ENCODE assay signal across 1 cellular context in genomic region chr2:42967959-42968674, GRCh38.
A peak's percentile ranks its signal among the peaks of the same experiment; 100 is the strongest.
TF ChIP-seq lines count a peak whose summit lies in the region.

No MANE protein-coding gene starts in this region.

TF ChIP-seq in K562, 482 proteins besides CTCF, POLR2A, EP300 and RAD21 (continued from another document and continues in another):
- TF ChIP-seq REST (CRISPR knock-in tag; IDR thresholded peaks at IDR 0.05; ENCODE audit: low read depth) (no peak), TFAP4 (CRISPR knock-in tag; IDR thresholded peaks at IDR 0.05; ENCODE audit: borderline replicate concordance) (peak; percentile 87), RNF219 (CRISPR knock-in tag; IDR thresholded peaks at IDR 0.05) (no peak), HDAC2 (IDR thresholded peaks at IDR 0.05) (peak; percentile 72; the same call in 1 of the 2 replicates), KDM1A (IDR thresholded peaks at IDR 0.05) (0 out of 4 replicates have a peak, but pooled peaks of 1 of the 2 experiments have one; percentile 4), ARID4B (CRISPR knock-in tag; IDR thresholded peaks at IDR 0.05) (no peak), PCBP2 (IDR thresholded peaks at IDR 0.05; ENCODE audit: low read depth, low read length, poor library complexity, severe bottlenecking) (no peak), ZNF444 (CRISPR knock-in tag; IDR thresholded peaks at IDR 0.05) (no peak), ETS1 (conservative IDR thresholded peaks at IDR 0.05; ENCODE audit: control insufficient read depth, low read depth, low read length) (peak; percentile 45; the same call in 1 of the 2 replicates), BRD4 (IDR thresholded peaks at IDR 0.05) (no peak), HINFP (tag; conservative IDR thresholded peaks at IDR 0.05; ENCODE audit: low read depth) (no peak), MTA1 (IDR thresholded peaks at IDR 0.05; ENCODE audit: borderline replicate concordance) (peak; percentile 56; the same call in 1 of the 2 replicates), ZNF609 (CRISPR knock-in tag; IDR thresholded peaks at IDR 0.05; ENCODE audit: borderline replicate concordance) (no peak), NR3C1 (CRISPR knock-in tag; IDR thresholded peaks at IDR 0.05) (no peak), ZNF311 (CRISPR knock-in tag; IDR thresholded peaks at IDR 0.05) (peak; percentile 23; the same call in 1 of the 2 replicates), ZNF24 (IDR thresholded peaks at IDR 0.05) (0 out of 2 replicates have a peak, but pooled peaks have one; percentile 41), SNRNP70 (optimal IDR thresholded peaks at IDR 0.05; ENCODE audit: low read depth, low read length) (no peak), HDAC6 (IDR thresholded peaks at IDR 0.05; ENCODE audit: low read depth, low read length) (no peak), ZNF280A (IDR thresholded peaks at IDR 0.05; ENCODE audit: low read depth, partially characterized antibody) (no peak), SMAD4 (CRISPR knock-in tag; conservative IDR thresholded peaks at IDR 0.05) (peak; percentile 80), ZSCAN32 (CRISPR knock-in tag; IDR thresholded peaks at IDR 0.05) (0 out of 2 replicates have a peak, but pooled peaks have one; percentile 28), PHF8 (IDR thresholded peaks at IDR 0.05; ENCODE audit: borderline replicate concordance, low read length) (peak; percentile 56; the same call in 1 of the 2 replicates), ZFPM2 (CRISPR knock-in tag; IDR thresholded peaks at IDR 0.05) (no peak), E2F8 (IDR thresholded peaks at IDR 0.05; ENCODE audit: low read depth, partially characterized antibody) (no peak), C11orf30 (IDR thresholded peaks at IDR 0.05; ENCODE audit: low read depth) (peak; percentile 97), HMGN3 (IDR thresholded peaks at IDR 0.05; ENCODE audit: borderline replicate concordance, extremely low read depth, insufficient read length, low read depth, low read length) (peak; percentile 49), ZNF655 (CRISPR knock-in tag; IDR thresholded peaks at IDR 0.05) (no peak)
